In the genomic region with DNA sequence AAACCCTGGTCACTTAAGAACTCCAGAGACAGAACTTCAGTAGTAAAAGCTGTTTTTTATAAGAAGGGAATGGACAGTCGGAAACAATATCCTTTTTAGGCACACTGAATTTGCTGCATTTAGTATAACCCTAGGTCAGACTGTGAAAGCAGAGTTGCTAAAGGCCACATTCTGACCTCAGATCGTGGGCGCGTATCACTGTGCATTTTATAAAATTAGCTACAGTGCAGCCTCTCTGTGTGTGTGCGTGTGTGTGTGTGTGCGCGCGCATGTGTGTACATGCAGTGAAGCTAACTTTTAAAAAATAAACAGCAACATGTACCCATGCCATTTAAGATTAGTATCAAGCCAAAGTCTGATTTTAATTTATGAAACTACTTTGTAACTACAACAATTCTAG, we compare ENCODE assay signal across 13 cellular contexts. TPM values are rescaled to one million over a fixed set of nuclear protein-coding genes. Genes with fewer than 3 reads are reported as not detected.
DNase-seq lines count a peak whose midpoint lies in the region; ATAC-seq and TF ChIP-seq lines count a peak whose summit lies in the region.
"Had no signal": no experiment of that assay in that cellular context is flagged by ENCODE, and none has a peak within 500 bp of the region (broad histone marks: within the 10 kb centered on the region; RNA-seq: fewer than 3 reads in every experiment).

No MANE protein-coding gene starts in this region.

- peak overlapping the region; percentile 18 for H3K4me2 ChIP-seq in SU-DHL-6 (ENCODE audit: low read depth, low read length, poor library complexity, severe bottlenecking)

- H3K27me3 Mint-ChIP-seq in stimulated activated memory B cell treated with anti-CD40 and anti-IgM and Interleukin-4, amounts not matched to agents 10 μg/mL and 1 μg/mL and 100 μg/mL, for 72 hours, result no peaks in the 10 kb centered on the region
- H3K27me3 Mint-ChIP-seq: activated naive CD4-positive, alpha-beta T cell treated with anti-CD3 and anti-CD28 coated beads, Interleukin-2, amount 10 ng/mL, durations not matched to agents 7 days and 5 days had no signal

- intact Hi-C loops in Right ventricle myocardium superior (cut with DNase I), result loop anchor here (10.0 kb wide), 1 partner anchor 244 kb away; a partner anchor contains a TSS
- intact Hi-C loops in cardiac septum (cut with DNase I), result loop anchor here (10.0 kb wide), 1 partner anchor 756 kb away; no protein-coding TSS in a partner anchor
- intact Hi-C loops in left ventricle myocardium superior (cut with micrococcal nuclease), result no loop called here

- H3K4me3 ChIP-seq in SU-DHL-6 (ENCODE audit: insufficient read depth, low read length, poor library complexity, severe bottlenecking), result no peak overlapping the region

- peaks cover 82% of the 10 kb centered on the region for H3K4me1 Mint-ChIP-seq in stimulated activated memory B cell treated with anti-CD40 and anti-IgM and Interleukin-4, amounts not matched to agents 10 μg/mL and 1 μg/mL and 100 μg/mL, for 72 hours

- peak; percentile 33 for ATAC-seq in Right ventricle myocardium superior (ENCODE audit: poor library complexity)
- peak; percentile 44 for ATAC-seq in left ventricle myocardium superior
- peak; percentile 37 for ATAC-seq in stimulated activated memory B cell treated with anti-CD40 and anti-IgM and Interleukin-4, amounts not matched to agents 10 μg/mL and 1 μg/mL and 100 μg/mL, for 72 hours
- ATAC-seq in GM21825 (IDR thresholded peaks at IDR 0.05; ENCODE audit: unreplicated experiment), result no peak

- TF ChIP-seq CTCF in SU-DHL-6 (IDR thresholded peaks at IDR 0.05; ENCODE audit: insufficient read depth, low read length, poor library complexity, severe bottlenecking), result no peak

- H3K36me3 ChIP-seq in SU-DHL-6 (ENCODE audit: low read length), result peaks cover 6% of the 10 kb centered on the region; the same call in 1 of the 2 replicates

- no peak overlapping the region for H3K27ac ChIP-seq in SU-DHL-6 (ENCODE audit: low read depth, low read length)

- H3K27ac Mint-ChIP-seq in stimulated activated memory B cell treated with anti-CD40 and anti-IgM and Interleukin-4, amounts not matched to agents 10 μg/mL and 1 μg/mL and 100 μg/mL, for 72 hours, result peak overlapping the region; percentile 71
- H3K27ac Mint-ChIP-seq: activated naive CD4-positive, alpha-beta T cell treated with anti-CD3 and anti-CD28 coated beads, Interleukin-2, amount 10 ng/mL, durations not matched to agents 7 days and 5 days had no signal

- H3K36me3 Mint-ChIP-seq in stimulated activated memory B cell treated with anti-CD40 and anti-IgM and Interleukin-4, amounts not matched to agents 10 μg/mL and 1 μg/mL and 100 μg/mL, for 72 hours, result peaks cover 15% of the 10 kb centered on the region

- H3F3A ChIP-seq in SU-DHL-6 (ENCODE audit: insufficient read depth), result peaks cover 8% of the 10 kb centered on the region

- H3K4me3 Mint-ChIP-seq in stimulated activated memory B cell treated with anti-CD40 and anti-IgM and Interleukin-4, amounts not matched to agents 10 μg/mL and 1 μg/mL and 100 μg/mL, for 72 hours, result no peak overlapping the region
- H3K4me3 Mint-ChIP-seq: activated naive CD4-positive, alpha-beta T cell treated with anti-CD3 and anti-CD28 coated beads, Interleukin-2, amount 10 ng/mL, durations not matched to agents 7 days and 5 days had no signal

- no peak for DNase-seq in Right ventricle myocardium superior
- DNase-seq in cardiac septum (ENCODE audit: low spot score), result no peak
- DNase-seq in left ventricle myocardium superior, result peak; percentile 39
- no peak for DNase-seq in dermis blood vessel endothelial cell
- no peak for DNase-seq in stimulated activated CD4-positive, alpha-beta T cell treated with anti-CD3 and anti-CD28 coated beads, Interleukin-12 subunit alpha, Interleukin-12 subunit beta, amount 100 ng/mL, for 4 hours
- DNase-seq: ACHN; activated naive CD4-positive, alpha-beta T cell treated with anti-CD3 and anti-CD28 coated beads, Interleukin-2, amount 10 ng/mL, durations not matched to agents 7 days and 5 days; central memory CD4-positive, alpha-beta T cell; glutamatergic neuron; stimulated activated CD4-positive, alpha-beta T cell treated with anti-CD3 and anti-CD28 coated beads, Interleukin-4, amount 100 ng/mL, for 24 hours had no signal

- H3K27me3 ChIP-seq in SU-DHL-6 (ENCODE audit: low read length), result no peaks in the 10 kb centered on the region

- H3K9me2 ChIP-seq in SU-DHL-6 (replicated peaks; ENCODE audit: insufficient read depth, low read length), result no peaks in the 10 kb centered on the region

- peaks cover 100% of the 10 kb centered on the region for H3K79me2 ChIP-seq in SU-DHL-6 (ENCODE audit: insufficient read depth, low read length)

- peaks cover 6% of the 10 kb centered on the region for H3K9me3 Mint-ChIP-seq in stimulated activated memory B cell treated with anti-CD40 and anti-IgM and Interleukin-4, amounts not matched to agents 10 μg/mL and 1 μg/mL and 100 μg/mL, for 72 hours

- no peaks in the 10 kb centered on the region for H3K9me3 ChIP-seq in SU-DHL-6 (ENCODE audit: insufficient read depth, low read length)

- no peak overlapping the region for H3K9ac ChIP-seq in SU-DHL-6 (ENCODE audit: low read length)

- no peak overlapping the region for H2AFZ ChIP-seq in SU-DHL-6 (ENCODE audit: low read depth, low read length, severe bottlenecking)

- peaks cover 4% of the 10 kb centered on the region; the same call in 1 of the 2 replicates for H4K20me1 ChIP-seq in SU-DHL-6 (ENCODE audit: low read depth, low read length)

RNA-seq across cellular contexts. Expression of a gene that starts 8.0 kb away (rescaled TPM):
- total RNA-seq in Right ventricle myocardium superior (13.0 TPM), cardiac septum (28.3 TPM), left ventricle myocardium superior (13.8 TPM), dermis blood vessel endothelial cell (2.5 and 4.4 TPM in 2 replicates)
